Comparison of ENCODE assay signal across 8 cellular contexts in the genomic region with DNA sequence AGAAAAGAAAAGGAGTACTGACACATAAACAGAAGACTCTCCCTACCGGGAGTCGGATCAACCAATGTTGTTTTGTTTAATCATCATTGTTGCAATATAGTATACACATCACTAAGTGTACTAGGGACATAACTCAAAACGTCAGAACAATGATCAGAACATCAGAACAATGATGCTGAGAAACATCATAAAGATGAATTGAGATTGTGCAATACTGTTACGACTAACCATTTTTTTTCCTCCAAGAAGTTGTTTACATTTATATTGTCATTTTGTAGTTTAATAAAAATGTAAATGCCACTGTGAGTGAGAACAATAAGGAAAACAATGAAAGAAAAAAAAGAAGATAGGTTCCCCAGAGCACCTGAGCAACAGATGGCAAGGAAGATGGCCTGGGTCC.
"Had no signal": no experiment of that assay in that cellular context is flagged by ENCODE, and none has a peak within 500 bp of the region (broad histone marks: within the 10 kb centered on the region; RNA-seq: fewer than 3 reads in every experiment).

No MANE protein-coding gene starts in this region.

- ATAC-seq: GM12878 had no signal

- DNase-seq: GDM1, GF-D8 had no signal

- FAIRE-seq: G401.6, GM12878, GM12891, GM12892, GM18507, GM19239 had no signal

- H3K4me3 ChIP-seq: GM12878 had no signal
